Comparison of ENCODE assay signal across 27 cellular contexts in the genomic region with DNA sequence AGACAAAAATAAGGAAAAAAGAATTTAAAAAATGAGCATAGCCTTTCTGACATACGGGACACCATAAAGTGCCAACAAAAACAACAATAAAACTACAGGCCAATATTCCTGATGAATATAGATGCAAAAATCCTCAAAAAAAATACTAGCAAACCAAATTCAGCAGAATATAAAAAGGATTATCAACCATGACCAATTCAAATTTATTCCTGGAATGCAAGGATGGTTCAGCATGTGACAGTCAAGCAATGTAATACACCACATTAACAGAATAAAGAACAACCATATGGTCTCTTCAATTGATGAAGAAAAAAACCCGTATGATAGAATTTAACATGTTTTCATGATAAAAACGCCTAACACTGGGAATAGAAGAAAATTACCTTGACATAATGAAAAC.
"Had no signal": no experiment of that assay in that cellular context is flagged by ENCODE, and none has a peak within 500 bp of the region (broad histone marks: within the 10 kb centered on the region; RNA-seq: fewer than 3 reads in every experiment).

No MANE protein-coding gene starts in this region.

- FAIRE-seq: endometrium, endothelial cell of umbilical vein had no signal

- H3K79me2 ChIP-seq: hepatocyte had no signal

- H3K27me3 ChIP-seq: colonic mucosa, dorsolateral prefrontal cortex, esophagus muscularis mucosa, esophagus squamous epithelium, foreskin keratinocyte, gastrocnemius medialis, gastroesophageal sphincter, heart left ventricle, heart right ventricle, hepatocyte had no signal

- H3K4me3 ChIP-seq: colonic mucosa, coronary artery, dorsolateral prefrontal cortex, esophagus muscularis mucosa, esophagus squamous epithelium, gastrocnemius medialis, gastroesophageal sphincter, heart left ventricle, heart right ventricle, hepatocyte had no signal

- ATAC-seq: effector memory CD8-positive, alpha-beta T cell; esophagus mucosa; foreskin keratinocyte; gastrocnemius medialis; gastroesophageal sphincter; heart left ventricle; heart right ventricle had no signal

- DNase-seq: colonic mucosa; cortex of kidney; dermis blood vessel endothelial cell; dorsolateral prefrontal cortex; effector CD4-positive, alpha-beta T cell; effector CD8-positive, alpha-beta T cell; effector memory CD4-positive, alpha-beta T cell; effector memory CD8-positive, alpha-beta T cell; endodermal cell; erythroblast; esophagus squamous epithelium; foreskin fibroblast; foreskin keratinocyte; foreskin melanocyte; gastrocnemius medialis; glutamatergic neuron; head of caudate nucleus; heart left ventricle; heart right ventricle had no signal

- H3K4me2 ChIP-seq: hepatocyte had no signal

- H3K9me3 ChIP-seq: colonic mucosa, gastrocnemius medialis had no signal

- H3K27ac ChIP-seq: colonic mucosa, coronary artery, dorsolateral prefrontal cortex, epithelial cell of prostate, esophagus muscularis mucosa, esophagus squamous epithelium, foreskin keratinocyte, gastrocnemius medialis, gastroesophageal sphincter, heart left ventricle, heart right ventricle, hepatocyte had no signal

- H2AFZ ChIP-seq: hepatocyte had no signal

- H3K4me1 ChIP-seq: colonic mucosa, esophagus muscularis mucosa, esophagus squamous epithelium, foreskin keratinocyte, gastrocnemius medialis, gastroesophageal sphincter, heart left ventricle, heart right ventricle had no signal

- H3K36me3 ChIP-seq: colonic mucosa, esophagus muscularis mucosa, esophagus squamous epithelium, gastrocnemius medialis, gastroesophageal sphincter, heart left ventricle, heart right ventricle had no signal
